Comparison of ENCODE assay signal across 20 cellular contexts in the genomic region with DNA sequence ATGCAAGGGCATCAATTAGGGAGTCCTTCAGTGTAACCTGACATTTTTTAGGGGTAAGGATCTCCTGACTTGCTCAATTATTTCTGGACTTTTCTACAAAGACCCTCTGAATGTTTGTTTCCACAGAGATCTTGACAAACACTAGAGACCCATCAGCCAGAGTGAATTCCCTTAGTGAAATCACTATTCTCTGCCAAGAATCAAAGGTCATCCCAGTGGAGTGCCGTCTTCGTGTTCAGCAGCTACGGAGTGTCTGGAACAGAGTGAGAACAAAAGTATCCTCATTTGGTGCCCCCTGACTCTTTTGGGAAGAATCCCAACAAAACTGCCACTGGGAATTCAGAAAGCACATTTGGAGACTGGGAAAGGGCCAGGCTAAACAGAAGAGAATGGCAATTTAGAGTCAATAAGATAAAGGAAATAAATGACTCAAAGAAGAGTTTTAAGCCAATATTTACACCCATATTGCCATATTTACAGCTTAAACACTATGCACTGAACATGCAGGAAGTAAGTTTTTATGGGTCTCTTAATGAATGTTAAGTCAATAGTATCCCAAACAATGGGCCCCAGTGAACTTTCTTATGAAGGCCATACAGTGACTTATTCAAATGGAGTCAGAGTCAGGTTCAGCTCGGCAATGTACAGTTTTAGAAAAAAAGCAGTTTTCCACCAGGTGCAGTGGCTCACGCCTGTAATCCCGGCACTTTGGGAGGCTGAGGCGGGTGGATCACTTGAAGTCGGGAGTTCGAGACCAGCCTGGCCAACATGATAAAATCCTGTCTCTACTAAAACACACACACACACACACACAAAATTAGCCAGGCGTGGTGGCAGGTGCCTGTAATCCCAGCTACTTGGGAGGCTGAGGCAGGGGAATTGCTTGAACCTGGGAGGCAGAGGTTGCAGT.
DNase-seq lines count a peak whose midpoint lies in the region; ATAC-seq, FAIRE-seq and TF ChIP-seq lines count a peak whose summit lies in the region.
"Had no signal": no experiment of that assay in that cellular context is flagged by ENCODE, and none has a peak within 500 bp of the region (broad histone marks: within the 10 kb centered on the region; RNA-seq: fewer than 3 reads in every experiment).

No MANE protein-coding gene starts in this region.

- H3K9ac ChIP-seq in PC-3 (ENCODE audit: low read length) (peak overlapping the region; percentile 83), HepG2 (ENCODE audit: insufficient read depth, low read depth, low read length) (no peak overlapping the region), subcutaneous abdominal adipose tissue (ENCODE audit: low read length in 5 of 5) (no peak overlapping the region)

- POLR2A ChIA-PET in PC-3 (lab: Charles Lee; ENCODE audit: unreplicated experiment): interaction anchor here (0.6 kb wide), 1 partner anchor 29 kb away, joined by 3 read pairs; no protein-coding TSS in a partner anchor
- POLR2A ChIA-PET in HepG2 (lab: Yijun Ruan, JAX): no interaction called here

- no peaks in the 10 kb centered on the region for H3F3A ChIP-seq in PC-3 (ENCODE audit: low read length, unreplicated experiment)

- BruUV-seq in PC-3 (replicated peaks; lab: Mats Ljungman, UMichigan) (TSS peak; percentile 94), HepG2 (replicated peaks; lab: Mats Ljungman, UMichigan) (no TSS peak)

- TF ChIP-seq RAD21 in HepG2 (CRISPR knock-in tag; IDR thresholded peaks at IDR 0.05): no peak

- no peaks in the 10 kb centered on the region for H3K79me2 ChIP-seq in PC-3 (ENCODE audit: low read length)
- no peaks in the 10 kb centered on the region for H3K79me2 ChIP-seq in HepG2 (ENCODE audit: insufficient read depth, low read length)

- CTCF ChIA-PET in PC-3 (lab: Charles Lee): interaction anchor here (0.6 kb wide), 2 partner anchors 31 to 371 kb away, joined by 3 read pairs; no protein-coding TSS in a partner anchor
- CTCF ChIA-PET in HepG2 (lab: Yijun Ruan, JAX; ENCODE audit: low intra/inter-chr PET ratio, low total read pairs): no interaction called here

- peak in 1 of 2 experiments; percentile 42; a peak in 1 of 4 replicates for TF ChIP-seq EP300 in HepG2 (IDR thresholded peaks at IDR 0.05; ENCODE audit: low read depth in 2 of 2, low read length in 2 of 2)
- TF ChIP-seq EP300 in HepG2 (CRISPR knock-in tag; IDR thresholded peaks at IDR 0.05; ENCODE audit: borderline replicate concordance): no peak; the same call in 1 of the 2 replicates

- H3K4me2 ChIP-seq in PC-3 (ENCODE audit: low read length) (peak overlapping the region; percentile 58), HepG2 (ENCODE audit: low read depth, low read length) (no peak overlapping the region)

- intact Hi-C loops in PC-3 (cut with micrococcal nuclease) (loop anchor here (1.0 to 2.0 kb wide), 5 partner anchors 23 to 226 kb away; no protein-coding TSS in a partner anchor), HepG2 (cut with micrococcal nuclease; ENCODE audit: unreplicated experiment) (no loop called here)

- in situ Hi-C loops in HepG2 (cut with HindIII; ENCODE audit: extremely low pct_ligation_motif_present, low pct_unique_long_range_greater_than_20kb): no loop called here

- TF ChIP-seq CTCF in PC-3 (conservative IDR thresholded peaks at IDR 0.05; ENCODE audit: low read depth, low read length) (no peak), HepG2 (CRISPR knock-in tag; IDR thresholded peaks at IDR 0.05) (no peak)

- H3K9me3 ChIP-seq in PC-3 (ENCODE audit: low read length) (no peaks in the 10 kb centered on the region), HepG2 (ENCODE audit: low read length) (no peaks in the 10 kb centered on the region), subcutaneous abdominal adipose tissue (ENCODE audit: control insufficient read depth in 5 of 5, low read length in 5 of 5) (no peaks in the 10 kb centered on the region)
- H3K9me3 ChIP-seq: ovary, upper lobe of left lung had no signal

- H3K27ac ChIP-seq in PC-3 (ENCODE audit: low read length) (peak overlapping the region; percentile 98), HepG2 (ENCODE audit: extremely low read length, insufficient read depth, low read length) (no peak overlapping the region), subcutaneous abdominal adipose tissue (ENCODE audit: low read depth, low read length) (peak overlapping the region; percentile 11)
- H3K27ac ChIP-seq: ovary, upper lobe of left lung had no signal

- WGBS in HepG2 (ENCODE audit: low lambda C conversion rate): 6% methylated on average over 7 of the region's 10 CpGs

- DNase-seq in DMS53 treated with DMSO at 0.1 percent for 48 hours (lab: John Stamatoyannopoulos, UW; ENCODE audit: unreplicated experiment) (peak; percentile 49), PC-3 (peak; percentile 86), HepG2 (ENCODE audit: low spot score) (peak; percentile 62), amygdala (lab: John Stamatoyannopoulos, UW) (no peak), SHP77 (lab: John Stamatoyannopoulos, UW) (no peak)
- DNase-seq: activated CD8-positive, alpha-beta T cell treated with anti-CD3 and anti-CD28 coated beads, Interleukin-2, amount 10 ng/mL, durations not matched to agents 7 days and 5 days; activated T-cell treated with anti-CD3 and anti-CD28 coated beads, Interleukin-2, amount 50 U/mL, for 24 hours; endodermal cell; immature natural killer cell; naive thymus-derived CD4-positive, alpha-beta T cell; NCI-H446; ovary; stimulated activated CD4-positive, alpha-beta T cell treated with anti-CD3 and anti-CD28 coated beads, Interleukin-2, amount 100 ng/mL, for 24 hours; stimulated activated naive CD8-positive, alpha-beta T cell treated with anti-CD3 and anti-CD28 coated beads, Interleukin-15, Interleukin-2, amounts not matched to agents 100 U/mL and 50 U/mL, for 24 hours; T-cell; upper lobe of left lung had no signal

- ATAC-seq in PC-3 (peak; percentile 94), HepG2 (peak; percentile 86), GM18909 (IDR thresholded peaks at IDR 0.05; ENCODE audit: poor library complexity, unreplicated experiment) (no peak)
- ATAC-seq: activated CD8-positive, alpha-beta T cell treated with anti-CD3 and anti-CD28 coated beads, Interleukin-2, amount 10 ng/mL, durations not matched to agents 7 days and 5 days; naive thymus-derived CD4-positive, alpha-beta T cell; T-cell; WTC11 had no signal

- TF ChIP-seq POLR2A in HepG2 (IDR thresholded peaks at IDR 0.05; ENCODE audit: insufficient read depth in 1 of 2, low read depth in 2 of 2, low read length in 2 of 2): no peak

- H3K4me3 ChIP-seq in PC-3 (ENCODE audit: low read length) (peak overlapping the region; percentile 7; the same call in 1 of the 2 replicates), HepG2 (replicated peaks in 1 of 3; ENCODE audit: insufficient read depth in 1 of 3, low read depth in 2 of 3, low read length in 3 of 3) (no peak overlapping the region), subcutaneous abdominal adipose tissue (ENCODE audit: low read depth in 1 of 5, low read length in 5 of 5) (no peak overlapping the region)
- H3K4me3 ChIP-seq: lung, ovary, upper lobe of left lung had no signal

- no peaks in the 10 kb centered on the region for H3K27me3 ChIP-seq in PC-3 (ENCODE audit: low read length)
- peaks cover 0 to 3% of the 10 kb centered on the region in 2 experiments; a peak in 1 of 5 replicates for H3K27me3 ChIP-seq in HepG2 (ENCODE audit: control insufficient read depth in 1 of 2, insufficient read depth in 2 of 2, low read length in 2 of 2)
- no peaks in the 10 kb centered on the region for H3K27me3 ChIP-seq in subcutaneous abdominal adipose tissue (ENCODE audit: control insufficient read depth in 5 of 5, insufficient read depth in 4 of 5, low read length in 5 of 5)
- H3K27me3 ChIP-seq: ovary, upper lobe of left lung had no signal

- H4K20me1 ChIP-seq in PC-3 (ENCODE audit: low read length) (no peaks in the 10 kb centered on the region), HepG2 (ENCODE audit: insufficient read depth, low read length) (no peaks in the 10 kb centered on the region)

- FAIRE-seq in HepG2 (lab: Jason Lieb, UNC): no peak

- H3K36me3 ChIP-seq in PC-3 (ENCODE audit: low read depth, low read length) (no peaks in the 10 kb centered on the region), HepG2 (replicated peaks in 1 of 2; ENCODE audit: control insufficient read depth in 1 of 2, insufficient read depth in 2 of 2, low read length in 2 of 2) (no peaks in the 10 kb centered on the region), subcutaneous abdominal adipose tissue (ENCODE audit: control insufficient read depth in 5 of 5, insufficient read depth in 5 of 5, low read length in 5 of 5) (no peaks in the 10 kb centered on the region)
- H3K36me3 ChIP-seq: ovary, upper lobe of left lung had no signal

- H2AFZ ChIP-seq in PC-3 (ENCODE audit: low read length) (no peak overlapping the region), HepG2 (ENCODE audit: low read length) (no peak overlapping the region)

- no peaks in the 10 kb centered on the region for H3K9me2 ChIP-seq in PC-3 (replicated peaks; ENCODE audit: low read length)

- peaks cover 40% of the 10 kb centered on the region for H3K4me1 ChIP-seq in PC-3 (ENCODE audit: insufficient read depth, low read length)
- peaks cover 15% of the 10 kb centered on the region for H3K4me1 ChIP-seq in HepG2 (ENCODE audit: insufficient read depth, low read length)
- peaks cover 0 to 14% (median 3%) of the 10 kb centered on the region in 5 donors for H3K4me1 ChIP-seq in subcutaneous abdominal adipose tissue (ENCODE audit: control insufficient read depth in 5 of 5, insufficient read depth in 5 of 5, low read length in 5 of 5)
- H3K4me1 ChIP-seq: upper lobe of left lung had no signal

TF ChIP-seq in HepG2, 621 proteins besides CTCF, POLR2A, EP300 and RAD21 (continues in another document):
- TF ChIP-seq ZNF382 (CRISPR knock-in tag; IDR thresholded peaks at IDR 0.05; ENCODE audit: borderline replicate concordance) (no peak), ARNT (IDR thresholded peaks at IDR 0.05) (no peak), GFI1 (CRISPR knock-in tag; IDR thresholded peaks at IDR 0.05; ENCODE audit: borderline replicate concordance) (no peak), HDAC2 (CRISPR knock-in tag; IDR thresholded peaks at IDR 0.05) (peak; percentile 38; the same call in 1 of the 2 replicates)
- TF ChIP-seq, protein P1, sequence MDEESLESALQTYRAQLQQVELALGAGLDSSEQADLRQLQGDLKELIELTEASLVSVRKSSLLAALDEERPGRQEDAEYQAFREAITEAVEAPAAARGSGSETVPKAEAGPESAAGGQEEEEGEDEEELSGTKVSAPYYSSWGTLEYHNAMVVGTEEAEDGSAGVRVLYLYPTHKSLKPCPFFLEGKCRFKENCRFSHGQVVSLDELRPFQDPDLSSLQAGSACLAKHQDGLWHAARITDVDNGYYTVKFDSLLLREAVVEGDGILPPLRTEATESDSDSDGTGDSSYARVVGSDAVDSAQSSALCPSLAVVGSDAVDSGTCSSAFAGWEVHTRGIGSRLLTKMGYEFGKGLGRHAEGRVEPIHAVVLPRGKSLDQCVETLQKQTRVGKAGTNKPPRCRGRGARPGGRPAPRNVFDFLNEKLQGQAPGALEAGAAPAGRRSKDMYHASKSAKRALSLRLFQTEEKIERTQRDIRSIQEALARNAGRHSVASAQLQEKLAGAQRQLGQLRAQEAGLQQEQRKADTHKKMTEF (CRISPR knock-in tag; IDR thresholded peaks at IDR 0.05): peak; percentile 59; the same call in 1 of the 2 replicates

Comparison
In these comparisons a context has a peak if more than half of its experiments do, and no peak if none do; other contexts are left out.
1. DNase-seq: peak in DMS53 treated with DMSO at 0.1 percent for 48 hours (single experiment), PC-3 (single experiment) and HepG2 (single experiment); none in amygdala (0 of 56) and SHP77 (0 of 2).